ENCODE assay signal across 9 cellular contexts in genomic region chr4:89305712-89306437, GRCh38. TPM values are rescaled to one million over a fixed set of nuclear protein-coding genes. Genes with fewer than 3 reads are reported as not detected.
DNase-seq lines count a peak whose midpoint lies in the region; ATAC-seq and TF ChIP-seq lines count a peak whose summit lies in the region.
"Had no signal": no experiment of that assay in that cellular context is flagged by ENCODE, and none has a peak within 500 bp of the region (broad histone marks: within the 10 kb centered on the region; RNA-seq: fewer than 3 reads in every experiment).

No MANE protein-coding gene starts in this region.

- H3K4me3 Mint-ChIP-seq in IgD-negative memory B cell (peak overlapping the region; percentile 8 to 90 (median 80)), T-cell (peak overlapping the region; percentile 90 to 94 (median 90))

- CTCF ChIA-PET in T-cell (lab: Charles Lee), result interaction anchor here (0.6 to 1.4 kb wide), 5 partner anchors 11 to 570 kb away, joined by 3 to 4 read pairs (median 3); no protein-coding TSS in a partner anchor

- peaks cover 0 to 23% (median 0%) of the 10 kb centered on the region in 4 donors for H3K27me3 ChIP-seq in esophagus squamous epithelium

- WGBS in esophagus squamous epithelium, 2 donors, result 51 to 55% methylated on average over 8 of the region's 8 CpGs

- TF ChIP-seq POLR2A in esophagus squamous epithelium (IDR thresholded peaks at IDR 0.05), result peak in 1 of 4 donors; percentile 32

- H3K9me3 ChIP-seq in esophagus squamous epithelium, result no peaks in the 10 kb centered on the region

- POLR2A ChIA-PET in T-cell (lab: Charles Lee), result interaction anchor here (0.6 to 3.1 kb wide), 5 partner anchors 11 to 939 kb away, joined by 3 to 11 read pairs (median 4); no protein-coding TSS in a partner anchor

- intact Hi-C loops in esophagus squamous epithelium (cut with DNase I), result no loop called here
- intact Hi-C loops in sciatic nerve (cut with DNase I), result no loop called here

- no peaks in the 10 kb centered on the region for H3K36me3 ChIP-seq in esophagus squamous epithelium

- H3K4me1 Mint-ChIP-seq in IgD-negative memory B cell (peaks cover 7 to 14% (median 12%) of the 10 kb centered on the region in 3 donors), T-cell (peaks cover 79 to 82% (median 81%) of the 10 kb centered on the region in 3 donors)

- TF ChIP-seq CTCF in esophagus squamous epithelium (IDR thresholded peaks at IDR 0.05), result no peak

- H3K36me3 Mint-ChIP-seq in IgD-negative memory B cell (no peaks in the 10 kb centered on the region), T-cell (no peaks in the 10 kb centered on the region)

- H3K9me3 Mint-ChIP-seq in IgD-negative memory B cell (no peaks in the 10 kb centered on the region), T-cell (no peaks in the 10 kb centered on the region)

- H3K27me3 Mint-ChIP-seq in IgD-negative memory B cell, result peaks cover 21% of the 10 kb centered on the region
- no peaks in the 10 kb centered on the region for H3K27me3 Mint-ChIP-seq in T-cell

- peak overlapping the region in 3 of 4 donors; percentile 48 to 71 (median 63) for H3K4me3 ChIP-seq in esophagus squamous epithelium

- no peak for DNase-seq in T-cell
- DNase-seq in esophagus squamous epithelium (lab: John Stamatoyannopoulos, UW), result no peak
- no peak for DNase-seq in sciatic nerve (ENCODE audit: low spot score)
- DNase-seq in retina, result no peak
- DNase-seq in ureter (ENCODE audit: low spot score), result no peak
- no peak for DNase-seq in NCI-H2107 (lab: John Stamatoyannopoulos, UW)
- DNase-seq: activated CD4-positive, alpha-beta T cell treated with anti-CD3 and anti-CD28 coated beads, Interleukin-2, amount 50 U/mL, for 1 hour; KBM-7 had no signal

- ATAC-seq in T-cell (replicated peaks in 1 of 4), result no peak
- ATAC-seq in sciatic nerve, result peak; percentile 36

- H3K27ac Mint-ChIP-seq in IgD-negative memory B cell (no peak overlapping the region), T-cell (peak overlapping the region; percentile 92 to 96)

- H3K27ac ChIP-seq in esophagus squamous epithelium, result peak overlapping the region in 2 of 4 donors; percentile 65 to 79

- H3K4me1 ChIP-seq in esophagus squamous epithelium, result peaks cover 6 to 32% (median 9%) of the 10 kb centered on the region in 3 donors

RNA-seq across cellular contexts. Expression of gene GPRIN3, which starts 1.7 kb away (rescaled TPM):
- polyA plus RNA-seq in IgD-negative memory B cell, result 0.50 TPM
- total RNA-seq in T-cell (10 to 100 TPM; 17.4 to 56.1 (median 23.0) TPM), esophagus squamous epithelium (1 to 10 TPM in 3 of 4 donors, under 1 TPM in 1; 0.83 to 4.2 (median 1.9) TPM), sciatic nerve (7.0 TPM), ureter (3.5 TPM)

Comparison
In these comparisons a context has a peak if more than half of its experiments do, and no peak if none do; other contexts are left out.
1. H3K27ac Mint-ChIP-seq: peak in T-cell (2 of 2); none in IgD-negative memory B cell (0 of 3).